In the genomic region with DNA sequence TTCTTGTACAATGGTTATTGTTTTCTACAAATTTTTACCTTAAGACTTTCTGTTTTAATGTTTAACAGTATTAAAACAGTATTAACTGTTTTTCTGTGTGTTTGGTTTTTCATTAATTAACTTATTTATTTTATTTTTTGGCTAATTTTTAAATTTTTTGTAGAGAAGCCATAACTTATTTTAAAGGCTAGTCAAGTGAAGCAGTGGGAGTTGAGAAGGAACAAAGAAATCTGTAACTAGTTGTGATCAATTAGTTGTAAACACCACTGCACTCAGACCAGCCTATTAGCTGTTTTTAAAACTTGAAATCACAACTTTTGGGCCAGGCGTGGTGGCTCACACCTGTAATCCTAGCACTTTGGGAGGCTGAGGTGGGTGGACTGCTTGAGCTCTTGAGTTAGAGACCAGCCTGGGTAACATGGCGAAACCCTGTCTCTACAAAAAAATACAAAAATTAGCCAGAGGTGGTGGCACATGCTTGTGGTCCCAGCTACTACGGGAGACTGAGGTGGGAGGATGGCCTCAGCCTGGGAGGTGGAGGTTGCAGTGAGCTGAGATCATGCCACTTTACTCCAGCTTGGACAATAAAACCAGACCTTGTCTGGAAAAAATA, we compare ENCODE assay signal across 27 cellular contexts.
"Had no signal": no experiment of that assay in that cellular context is flagged by ENCODE, and none has a peak within 500 bp of the region (broad histone marks: within the 10 kb centered on the region; RNA-seq: fewer than 3 reads in every experiment).

No MANE protein-coding gene starts in this region.

- H3K4me2 ChIP-seq: smooth muscle cell had no signal

- H3K4me1 ChIP-seq: uterus had no signal

- FAIRE-seq: pancreas had no signal

- H3K9me3 ChIP-seq: neutrophil, pancreas, psoas muscle, spleen, thoracic aorta, tibial artery, transverse colon, upper lobe of left lung, uterus had no signal

- DNase-seq: naive B cell; naive thymus-derived CD8-positive, alpha-beta T cell; nephron progenitor cell; nucleus accumbens; pancreas; psoas muscle; right cardiac atrium; spleen; stimulated activated CD4-positive, alpha-beta T cell treated with anti-CD3 and anti-CD28 coated beads, Interleukin-12 subunit alpha, Interleukin-12 subunit beta, amount 100 ng/mL, for 4 hours; stimulated activated CD4-positive, alpha-beta T cell treated with anti-CD3 and anti-CD28 coated beads, Interleukin-1b, Interleukin-23, amount 100 ng/mL, for 48 hours; stimulated activated CD4-positive, alpha-beta T cell treated with anti-CD3 and anti-CD28 coated beads, Interleukin-4, amount 100 ng/mL, for 1 hour; stimulated activated CD4-positive, alpha-beta T cell treated with anti-CD3 and anti-CD28 coated beads, Interleukin-4, amount 100 ng/mL, for 4 hours; stimulated activated CD8-positive, alpha-beta memory T cell treated with anti-CD3 and anti-CD28 coated beads, Interleukin-4, amount 100 ng/mL, for 48 hours; stimulated activated naive CD4-positive, alpha-beta T cell; stimulated activated naive CD8-positive, alpha-beta T cell treated with anti-CD3 and anti-CD28 coated beads, Interleukin-15, amount 100 ng/mL, for 72 hours; stimulated activated naive CD8-positive, alpha-beta T cell treated with anti-CD3 and anti-CD28 coated beads, Interleukin-15, Interleukin-2, amounts not matched to agents 100 U/mL and 50 U/mL, for 24 hours; tibial artery; transverse colon; uterus had no signal

- H3K4me3 ChIP-seq: pancreas, psoas muscle, skin epidermis, smooth muscle cell, spleen, thoracic aorta, tibial artery, transverse colon, upper lobe of left lung, uterus had no signal

- H3K27me3 ChIP-seq: neutrophil, pancreas, spleen, tibial artery, transverse colon, upper lobe of left lung, uterus had no signal

- ATAC-seq: naive thymus-derived CD8-positive, alpha-beta T cell; natural killer cell treated with Interleukin-12 subunit alpha and Interleukin-12 subunit beta and Interleukin-15 and Interleukin-18, amount 100 ng/mL, for 72 hours; psoas muscle; right cardiac atrium; sciatic nerve; stimulated activated memory B cell treated with anti-CD40 and anti-IgM and Interleukin-4, amounts not matched to agents 10 μg/mL and 1 μg/mL and 100 μg/mL, for 72 hours; stimulated activated naive CD8-positive, alpha-beta T cell treated with anti-CD3 and anti-CD28 coated beads, Interleukin-15, amount 100 ng/mL, for 72 hours; stimulated activated naive CD8-positive, alpha-beta T cell treated with anti-CD3 and anti-CD28 coated beads, Interleukin-15, Interleukin-2, amounts not matched to agents 100 U/mL and 50 U/mL, for 24 hours had no signal

- H3K36me3 ChIP-seq: neutrophil, pancreas, spleen, thoracic aorta, tibial artery, transverse colon, upper lobe of left lung, uterus had no signal

- H3K27ac ChIP-seq: neutrophil, pancreas, psoas muscle, skin epidermis, spleen, thoracic aorta, tibial artery, uterus had no signal
